1 cellular context compared by ENCODE assay signal in the genomic region with DNA sequence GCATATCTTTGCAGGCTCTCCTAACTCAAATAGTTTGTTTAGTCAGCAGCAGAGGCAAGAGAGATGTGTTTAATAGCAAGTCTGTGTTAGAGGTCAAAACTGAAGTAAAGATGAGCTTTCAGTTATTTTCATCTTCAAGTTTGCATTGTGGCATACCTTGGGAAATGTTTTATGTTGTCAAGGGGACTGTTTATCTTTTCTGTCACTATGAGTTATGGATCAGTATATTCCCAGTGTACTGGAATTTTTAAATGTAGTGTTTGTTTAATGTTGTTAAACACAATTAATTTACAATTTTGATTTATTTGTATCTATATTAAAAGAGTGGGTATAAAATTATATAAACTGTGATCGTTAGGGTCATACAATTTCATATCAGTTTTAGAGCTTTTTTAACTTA.
TF ChIP-seq lines count a peak whose summit lies in the region.

No MANE protein-coding gene starts in this region.

TF ChIP-seq in WTC11, 78 proteins besides CTCF, POLR2A, EP300 and RAD21 (continued from another document):
- TF ChIP-seq, protein P1, sequence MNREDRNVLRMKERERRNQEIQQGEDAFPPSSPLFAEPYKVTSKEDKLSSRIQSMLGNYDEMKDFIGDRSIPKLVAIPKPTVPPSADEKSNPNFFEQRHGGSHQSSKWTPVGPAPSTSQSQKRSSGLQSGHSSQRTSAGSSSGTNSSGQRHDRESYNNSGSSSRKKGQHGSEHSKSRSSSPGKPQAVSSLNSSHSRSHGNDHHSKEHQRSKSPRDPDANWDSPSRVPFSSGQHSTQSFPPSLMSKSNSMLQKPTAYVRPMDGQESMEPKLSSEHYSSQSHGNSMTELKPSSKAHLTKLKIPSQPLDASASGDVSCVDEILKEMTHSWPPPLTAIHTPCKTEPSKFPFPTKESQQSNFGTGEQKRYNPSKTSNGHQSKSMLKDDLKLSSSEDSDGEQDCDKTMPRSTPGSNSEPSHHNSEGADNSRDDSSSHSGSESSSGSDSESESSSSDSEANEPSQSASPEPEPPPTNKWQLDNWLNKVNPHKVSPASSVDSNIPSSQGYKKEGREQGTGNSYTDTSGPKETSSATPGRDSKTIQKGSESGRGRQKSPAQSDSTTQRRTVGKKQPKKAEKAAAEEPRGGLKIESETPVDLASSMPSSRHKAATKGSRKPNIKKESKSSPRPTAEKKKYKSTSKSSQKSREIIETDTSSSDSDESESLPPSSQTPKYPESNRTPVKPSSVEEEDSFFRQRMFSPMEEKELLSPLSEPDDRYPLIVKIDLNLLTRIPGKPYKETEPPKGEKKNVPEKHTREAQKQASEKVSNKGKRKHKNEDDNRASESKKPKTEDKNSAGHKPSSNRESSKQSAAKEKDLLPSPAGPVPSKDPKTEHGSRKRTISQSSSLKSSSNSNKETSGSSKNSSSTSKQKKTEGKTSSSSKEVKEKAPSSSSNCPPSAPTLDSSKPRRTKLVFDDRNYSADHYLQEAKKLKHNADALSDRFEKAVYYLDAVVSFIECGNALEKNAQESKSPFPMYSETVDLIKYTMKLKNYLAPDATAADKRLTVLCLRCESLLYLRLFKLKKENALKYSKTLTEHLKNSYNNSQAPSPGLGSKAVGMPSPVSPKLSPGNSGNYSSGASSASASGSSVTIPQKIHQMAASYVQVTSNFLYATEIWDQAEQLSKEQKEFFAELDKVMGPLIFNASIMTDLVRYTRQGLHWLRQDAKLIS (CRISPR knock-in tag; IDR thresholded peaks at IDR 0.05; ENCODE audit: borderline replicate concordance) = no peak
- TF ChIP-seq, protein P2, sequence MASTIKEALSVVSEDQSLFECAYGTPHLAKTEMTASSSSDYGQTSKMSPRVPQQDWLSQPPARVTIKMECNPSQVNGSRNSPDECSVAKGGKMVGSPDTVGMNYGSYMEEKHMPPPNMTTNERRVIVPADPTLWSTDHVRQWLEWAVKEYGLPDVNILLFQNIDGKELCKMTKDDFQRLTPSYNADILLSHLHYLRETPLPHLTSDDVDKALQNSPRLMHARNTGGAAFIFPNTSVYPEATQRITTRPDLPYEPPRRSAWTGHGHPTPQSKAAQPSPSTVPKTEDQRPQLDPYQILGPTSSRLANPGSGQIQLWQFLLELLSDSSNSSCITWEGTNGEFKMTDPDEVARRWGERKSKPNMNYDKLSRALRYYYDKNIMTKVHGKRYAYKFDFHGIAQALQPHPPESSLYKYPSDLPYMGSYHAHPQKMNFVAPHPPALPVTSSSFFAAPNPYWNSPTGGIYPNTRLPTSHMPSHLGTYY (CRISPR knock-in tag; IDR thresholded peaks at IDR 0.05) = no peak
- no peak for TF ChIP-seq ZNF671 (CRISPR knock-in tag; IDR thresholded peaks at IDR 0.05)
- no peak for TF ChIP-seq MXD4 (CRISPR knock-in tag; IDR thresholded peaks at IDR 0.05; ENCODE audit: borderline replicate concordance)
- TF ChIP-seq NR3C1 (CRISPR knock-in tag; conservative IDR thresholded peaks at IDR 0.05; ENCODE audit: low read depth) = no peak
- TF ChIP-seq ZBTB21 (CRISPR knock-in tag; IDR thresholded peaks at IDR 0.05; ENCODE audit: borderline replicate concordance) = no peak
- TF ChIP-seq CREB1 (CRISPR knock-in tag; IDR thresholded peaks at IDR 0.05) = no peak
